In genomic region chr1:118973536-118974160, GRCh38 we compare ENCODE assay signal across 1 cellular context.
A peak's percentile ranks its signal among the peaks of the same experiment; 100 is the strongest.
TF ChIP-seq lines count a peak whose summit lies in the region.

No MANE protein-coding gene starts in this region.

TF ChIP-seq in K562, 482 proteins besides CTCF, POLR2A, EP300 and RAD21:
- TF ChIP-seq, protein P1, sequence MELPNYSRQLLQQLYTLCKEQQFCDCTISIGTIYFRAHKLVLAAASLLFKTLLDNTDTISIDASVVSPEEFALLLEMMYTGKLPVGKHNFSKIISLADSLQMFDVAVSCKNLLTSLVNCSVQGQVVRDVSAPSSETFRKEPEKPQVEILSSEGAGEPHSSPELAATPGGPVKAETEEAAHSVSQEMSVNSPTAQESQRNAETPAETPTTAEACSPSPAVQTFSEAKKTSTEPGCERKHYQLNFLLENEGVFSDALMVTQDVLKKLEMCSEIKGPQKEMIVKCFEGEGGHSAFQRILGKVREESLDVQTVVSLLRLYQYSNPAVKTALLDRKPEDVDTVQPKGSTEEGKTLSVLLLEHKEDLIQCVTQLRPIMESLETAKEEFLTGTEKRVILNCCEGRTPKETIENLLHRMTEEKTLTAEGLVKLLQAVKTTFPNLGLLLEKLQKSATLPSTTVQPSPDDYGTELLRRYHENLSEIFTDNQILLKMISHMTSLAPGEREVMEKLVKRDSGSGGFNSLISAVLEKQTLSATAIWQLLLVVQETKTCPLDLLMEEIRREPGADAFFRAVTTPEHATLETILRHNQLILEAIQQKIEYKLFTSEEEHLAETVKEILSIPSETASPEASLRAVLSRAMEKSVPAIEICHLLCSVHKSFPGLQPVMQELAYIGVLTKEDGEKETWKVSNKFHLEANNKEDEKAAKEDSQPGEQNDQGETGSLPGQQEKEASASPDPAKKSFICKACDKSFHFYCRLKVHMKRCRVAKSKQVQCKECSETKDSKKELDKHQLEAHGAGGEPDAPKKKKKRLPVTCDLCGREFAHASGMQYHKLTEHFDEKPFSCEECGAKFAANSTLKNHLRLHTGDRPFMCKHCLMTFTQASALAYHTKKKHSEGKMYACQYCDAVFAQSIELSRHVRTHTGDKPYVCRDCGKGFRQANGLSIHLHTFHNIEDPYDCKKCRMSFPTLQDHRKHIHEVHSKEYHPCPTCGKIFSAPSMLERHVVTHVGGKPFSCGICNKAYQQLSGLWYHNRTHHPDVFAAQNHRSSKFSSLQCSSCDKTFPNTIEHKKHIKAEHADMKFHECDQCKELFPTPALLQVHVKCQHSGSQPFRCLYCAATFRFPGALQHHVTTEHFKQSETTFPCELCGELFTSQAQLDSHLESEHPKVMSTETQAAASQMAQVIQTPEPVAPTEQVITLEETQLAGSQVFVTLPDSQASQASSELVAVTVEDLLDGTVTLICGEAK (IDR thresholded peaks at IDR 0.05) = no peak
- TF ChIP-seq, protein P1 (CRISPR knock-in tag; IDR thresholded peaks at IDR 0.05) = no peak
- TF ChIP-seq GABPA (tag; conservative IDR thresholded peaks at IDR 0.05; ENCODE audit: low read depth) (peak; percentile 31; the same call in 1 of the 2 replicates), HSF4 (CRISPR knock-in tag; IDR thresholded peaks at IDR 0.05; ENCODE audit: borderline replicate concordance) (no peak), POLR3G (IDR thresholded peaks at IDR 0.05; ENCODE audit: extremely low read depth, insufficient read length, insufficient replicate concordance) (no peak), ZBTB11 (CRISPR knock-in tag; IDR thresholded peaks at IDR 0.05) (peak in 2 of 3 experiments; percentile 38 to 80; a peak in 3 of 6 replicates), HMBOX1 (IDR thresholded peaks at IDR 0.05) (peak; percentile 33; the same call in 1 of the 2 replicates), STAT6 (CRISPR knock-in tag; IDR thresholded peaks at IDR 0.05) (no peak)
- TF ChIP-seq, protein P2, sequence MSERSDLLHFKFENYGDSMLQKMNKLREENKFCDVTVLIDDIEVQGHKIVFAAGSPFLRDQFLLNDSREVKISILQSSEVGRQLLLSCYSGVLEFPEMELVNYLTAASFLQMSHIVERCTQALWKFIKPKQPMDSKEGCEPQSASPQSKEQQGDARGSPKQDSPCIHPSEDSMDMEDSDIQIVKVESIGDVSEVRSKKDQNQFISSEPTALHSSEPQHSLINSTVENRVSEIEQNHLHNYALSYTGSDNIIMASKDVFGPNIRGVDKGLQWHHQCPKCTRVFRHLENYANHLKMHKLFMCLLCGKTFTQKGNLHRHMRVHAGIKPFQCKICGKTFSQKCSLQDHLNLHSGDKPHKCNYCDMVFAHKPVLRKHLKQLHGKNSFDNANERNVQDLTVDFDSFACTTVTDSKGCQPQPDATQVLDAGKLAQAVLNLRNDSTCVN (CRISPR knock-in tag; IDR thresholded peaks at IDR 0.05) = 0 out of 2 replicates have a peak, but pooled peaks have one; percentile 33
